In genomic region chr2:186493564-186494085, GRCh38 we compare ENCODE assay signal across 27 cellular contexts. TPM values are rescaled to one million over a fixed set of nuclear protein-coding genes. Genes with fewer than 3 reads are reported as not detected.
DNase-seq lines count a peak whose midpoint lies in the region; ATAC-seq and TF ChIP-seq lines count a peak whose summit lies in the region.
"Had no signal": no experiment of that assay in that cellular context is flagged by ENCODE, and none has a peak within 500 bp of the region (broad histone marks: within the 10 kb centered on the region; RNA-seq: fewer than 3 reads in every experiment).

No MANE protein-coding gene starts in this region.

- no TSS peak for BruUV-seq in Calu3 (replicated peaks; lab: Mats Ljungman, UMichigan)

- CTCF ChIA-PET in Calu3 (lab: Charles Lee), result no interaction called here
- CTCF ChIA-PET in naive thymus-derived CD4-positive, alpha-beta T cell (lab: Charles Lee), result no interaction called here

- POLR2A ChIA-PET in naive thymus-derived CD4-positive, alpha-beta T cell (lab: Charles Lee), result no interaction called here

- H3K4me1 Mint-ChIP-seq in CD4-positive, CD25-positive, alpha-beta regulatory T cell, result peaks cover 55 to 82% (median 72%) of the 10 kb centered on the region in 4 donors
- H3K4me1 Mint-ChIP-seq in Calu3 (ENCODE audit: low read depth, unreplicated experiment), result peaks cover 60% of the 10 kb centered on the region
- peaks cover 60% of the 10 kb centered on the region for H3K4me1 Mint-ChIP-seq in activated naive CD8-positive, alpha-beta T cell treated with anti-CD3 and anti-CD28 coated beads, Interleukin-2, amount 50 U/mL, for 24 hours
- H3K4me1 Mint-ChIP-seq in naive thymus-derived CD4-positive, alpha-beta T cell, result peaks cover 43 to 88% (median 83%) of the 10 kb centered on the region in 7 donors

- H3K27me3 ChIP-seq in CD4-positive, CD25-positive, alpha-beta regulatory T cell (ENCODE audit: control insufficient read depth, insufficient read depth, low read length), result no peaks in the 10 kb centered on the region
- no peaks in the 10 kb centered on the region for H3K27me3 ChIP-seq in naive thymus-derived CD4-positive, alpha-beta T cell (ENCODE audit: control insufficient read depth in 2 of 2, insufficient read depth in 2 of 2, low read length in 2 of 2)
- no peaks in the 10 kb centered on the region for H3K27me3 ChIP-seq in ovary
- H3K27me3 ChIP-seq: brain microvascular endothelial cell, colonic mucosa had no signal

- H3K36me3 ChIP-seq in CD4-positive, CD25-positive, alpha-beta regulatory T cell (ENCODE audit: control insufficient read depth, insufficient read depth, low read length), result peaks cover 34% of the 10 kb centered on the region
- H3K36me3 ChIP-seq in naive thymus-derived CD4-positive, alpha-beta T cell (ENCODE audit: control insufficient read depth in 2 of 3, insufficient read depth in 3 of 3, low read length in 3 of 3), result peaks cover 4 to 21% (median 20%) of the 10 kb centered on the region in 3 experiments
- H3K36me3 ChIP-seq in ovary, result no peaks in the 10 kb centered on the region
- H3K36me3 ChIP-seq: colonic mucosa had no signal

- TF ChIP-seq EP300 in ovary (IDR thresholded peaks at IDR 0.05), result no peak

- H3K27ac Mint-ChIP-seq in CD4-positive, CD25-positive, alpha-beta regulatory T cell, result peak overlapping the region in 1 of 3 donors; percentile 33
- H3K27ac Mint-ChIP-seq in Calu3 (ENCODE audit: unreplicated experiment), result peak overlapping the region; percentile 31
- peak overlapping the region; percentile 41 for H3K27ac Mint-ChIP-seq in activated naive CD8-positive, alpha-beta T cell treated with anti-CD3 and anti-CD28 coated beads, Interleukin-2, amount 50 U/mL, for 24 hours
- H3K27ac Mint-ChIP-seq in naive thymus-derived CD4-positive, alpha-beta T cell, result peak overlapping the region in 7 of 9 donors; percentile 23 to 85 (median 66)

- H3K4me3 Mint-ChIP-seq in CD4-positive, CD25-positive, alpha-beta regulatory T cell, result peak overlapping the region in 1 of 4 donors; percentile 20
- no peak overlapping the region for H3K4me3 Mint-ChIP-seq in Calu3 (ENCODE audit: low read depth, unreplicated experiment)
- H3K4me3 Mint-ChIP-seq in activated naive CD8-positive, alpha-beta T cell treated with anti-CD3 and anti-CD28 coated beads, Interleukin-2, amount 50 U/mL, for 24 hours, result no peak overlapping the region
- peak overlapping the region in 5 of 10 donors; percentile 3 to 36 (median 23) for H3K4me3 Mint-ChIP-seq in naive thymus-derived CD4-positive, alpha-beta T cell
- H3K4me3 Mint-ChIP-seq: CD14-positive monocyte, endodermal cell, HFFc6 had no signal

- peak overlapping the region; percentile 24 for H3K4me3 ChIP-seq in CD4-positive, CD25-positive, alpha-beta regulatory T cell (ENCODE audit: low read depth, low read length)
- H3K4me3 ChIP-seq in naive thymus-derived CD4-positive, alpha-beta T cell (ENCODE audit: low read length), result no peak overlapping the region
- H3K4me3 ChIP-seq in ovary, result no peak overlapping the region
- H3K4me3 ChIP-seq: colonic mucosa, thoracic aorta had no signal

- H3K27me3 Mint-ChIP-seq in CD4-positive, CD25-positive, alpha-beta regulatory T cell, result no peaks in the 10 kb centered on the region
- no peaks in the 10 kb centered on the region for H3K27me3 Mint-ChIP-seq in Calu3 (ENCODE audit: unreplicated experiment)
- no peaks in the 10 kb centered on the region for H3K27me3 Mint-ChIP-seq in activated naive CD8-positive, alpha-beta T cell treated with anti-CD3 and anti-CD28 coated beads, Interleukin-2, amount 50 U/mL, for 24 hours
- no peaks in the 10 kb centered on the region for H3K27me3 Mint-ChIP-seq in naive thymus-derived CD4-positive, alpha-beta T cell
- H3K27me3 Mint-ChIP-seq: progenitor cell of endocrine pancreas had no signal

- intact Hi-C loops in Calu3 (cut with micrococcal nuclease; ENCODE audit: unreplicated experiment) (no loop called here), ovary (cut with DNase I) (no loop called here)
- intact Hi-C loops in naive thymus-derived CD4-positive, alpha-beta T cell (cut with micrococcal nuclease), result no loop called here

- H3K36me3 Mint-ChIP-seq in CD4-positive, CD25-positive, alpha-beta regulatory T cell, result peaks cover 12% of the 10 kb centered on the region
- H3K36me3 Mint-ChIP-seq in Calu3 (ENCODE audit: insufficient read depth, unreplicated experiment), result peaks cover 37% of the 10 kb centered on the region
- H3K36me3 Mint-ChIP-seq in activated naive CD8-positive, alpha-beta T cell treated with anti-CD3 and anti-CD28 coated beads, Interleukin-2, amount 50 U/mL, for 24 hours (ENCODE audit: low read depth), result peaks cover 40% of the 10 kb centered on the region
- peaks cover 0 to 27% (median 4%) of the 10 kb centered on the region in 5 donors for H3K36me3 Mint-ChIP-seq in naive thymus-derived CD4-positive, alpha-beta T cell

- WGBS in ovary, 3 donors, result 92 to 94% (median 92%) methylated on average over 2 of the region's 2 CpGs

- ATAC-seq in CD4-positive, CD25-positive, alpha-beta regulatory T cell (ENCODE audit: low read depth in 2 of 2), result no peak
- no peak for ATAC-seq in activated naive CD8-positive, alpha-beta T cell treated with anti-CD3 and anti-CD28 coated beads, Interleukin-2, amount 50 U/mL, for 24 hours
- ATAC-seq in naive thymus-derived CD4-positive, alpha-beta T cell, result no peak
- ATAC-seq in HG02642 (IDR thresholded peaks at IDR 0.05; ENCODE audit: poor library complexity, unreplicated experiment), result no peak
- ATAC-seq: left cardiac atrium, Right ventricle myocardium inferior had no signal

- TF ChIP-seq CTCF in Calu3 (IDR thresholded peaks at IDR 0.05; ENCODE audit: unreplicated experiment), result no peak
- TF ChIP-seq CTCF in ovary (IDR thresholded peaks at IDR 0.05), result no peak

- DNase-seq in CD4-positive, CD25-positive, alpha-beta regulatory T cell, result no peak
- no peak for DNase-seq in Calu3
- no peak for DNase-seq in activated naive CD8-positive, alpha-beta T cell treated with anti-CD3 and anti-CD28 coated beads, Interleukin-2, amount 50 U/mL, for 24 hours
- no peak for DNase-seq in naive thymus-derived CD4-positive, alpha-beta T cell
- DNase-seq in DMS 273 (lab: John Stamatoyannopoulos, UW; ENCODE audit: unreplicated experiment), result no peak
- DNase-seq in T-helper 9 cell, result no peak
- DNase-seq in ovary, result no peak
- DNase-seq: activated CD4-positive, alpha-beta T cell treated with anti-CD3 and anti-CD28 coated beads for 1 hour; brain microvascular endothelial cell; colonic mucosa; DMS53; endodermal cell; GF-D8; HFFc6; left cardiac atrium; mesenchymal stem cell; NCI-H1092 treated with DMSO at 0.1 percent for 48 hours; NCI-H2029 treated with DMSO at 0.1 percent for 48 hours; NCI-H446; OCI-M1; stimulated activated CD4-positive, alpha-beta T cell treated with anti-CD3 and anti-CD28 coated beads, Interleukin-1b, Interleukin-23, amount 100 ng/mL, for 48 hours had no signal

- peak overlapping the region; percentile 2 for H3K27ac ChIP-seq in CD4-positive, CD25-positive, alpha-beta regulatory T cell (ENCODE audit: insufficient read depth, low read length, poor library complexity, severe bottlenecking)
- H3K27ac ChIP-seq in naive thymus-derived CD4-positive, alpha-beta T cell (ENCODE audit: low read depth, low read length), result peak overlapping the region; percentile 22
- no peak overlapping the region for H3K27ac ChIP-seq in ovary
- H3K27ac ChIP-seq: brain microvascular endothelial cell, colonic mucosa, HL-60, thoracic aorta had no signal

- H3K9me3 Mint-ChIP-seq in CD4-positive, CD25-positive, alpha-beta regulatory T cell, result no peaks in the 10 kb centered on the region
- H3K9me3 Mint-ChIP-seq in Calu3 (ENCODE audit: low read depth, unreplicated experiment), result no peaks in the 10 kb centered on the region
- H3K9me3 Mint-ChIP-seq in activated naive CD8-positive, alpha-beta T cell treated with anti-CD3 and anti-CD28 coated beads, Interleukin-2, amount 50 U/mL, for 24 hours, result no peaks in the 10 kb centered on the region
- no peaks in the 10 kb centered on the region for H3K9me3 Mint-ChIP-seq in naive thymus-derived CD4-positive, alpha-beta T cell
- H3K9me3 Mint-ChIP-seq: CD14-positive monocyte, endodermal cell, HFFc6 had no signal

- no peak for TF ChIP-seq POLR2A in ovary (IDR thresholded peaks at IDR 0.05)

- peaks cover 47% of the 10 kb centered on the region for H3K4me1 ChIP-seq in CD4-positive, CD25-positive, alpha-beta regulatory T cell (ENCODE audit: control insufficient read depth, insufficient read depth, low read length, poor library complexity, severe bottlenecking)
- H3K4me1 ChIP-seq in naive thymus-derived CD4-positive, alpha-beta T cell (ENCODE audit: control insufficient read depth in 2 of 2, insufficient read depth in 2 of 2, low read length in 2 of 2), result peaks cover 29 to 41% of the 10 kb centered on the region in 2 donors
- H3K4me1 ChIP-seq in ovary (ENCODE audit: insufficient read depth), result peaks cover under 1% of the 10 kb centered on the region

- H3K9me3 ChIP-seq in CD4-positive, CD25-positive, alpha-beta regulatory T cell (ENCODE audit: control insufficient read depth in 2 of 2, low read length in 2 of 2), result no peaks in the 10 kb centered on the region
- no peaks in the 10 kb centered on the region for H3K9me3 ChIP-seq in naive thymus-derived CD4-positive, alpha-beta T cell (ENCODE audit: control insufficient read depth in 2 of 3, low read length in 3 of 3)
- H3K9me3 ChIP-seq in ovary, result no peaks in the 10 kb centered on the region
- H3K9me3 ChIP-seq: colonic mucosa, thoracic aorta had no signal

RNA-seq across cellular contexts. Expression of gene ZC3H15, which starts 7.6 kb away (rescaled TPM):
- 92.5 TPM for total RNA-seq in CD4-positive, CD25-positive, alpha-beta regulatory T cell
- polyA plus RNA-seq in CD4-positive, CD25-positive, alpha-beta regulatory T cell, result 10 to 100 TPM; 60.4 to 86.2 (median 66.1) TPM
- total RNA-seq in Calu3 (2022) (81.8 and 86.5 TPM in 2 replicates), ovary (10 to 100 TPM; 36.1 to 58.8 (median 42.7) TPM)
- total RNA-seq in naive thymus-derived CD4-positive, alpha-beta T cell, result 10 to 100 TPM; 53.4 to 87.4 (median 64.6) TPM
- polyA plus RNA-seq in naive thymus-derived CD4-positive, alpha-beta T cell, result 10 to 100 TPM; 66.8 to 74.5 TPM
- polyA plus RNA-seq in ovary, result 10 to 100 TPM; 37.2 to 51.9 TPM

Comparison
In these comparisons a context has a peak if more than half of its experiments do, and no peak if none do; other contexts are left out.
1. H3K27ac ChIP-seq: peak in CD4-positive, CD25-positive, alpha-beta regulatory T cell (single experiment) and naive thymus-derived CD4-positive, alpha-beta T cell (single experiment); none in ovary (0 of 2).